ENCODE assay signal across 20 cellular contexts in genomic region chr9:126620478-126620877, GRCh38. TPM values are rescaled to one million over a fixed set of nuclear protein-coding genes. Genes with fewer than 3 reads are reported as not detected.
"Had no signal": no experiment of that assay in that cellular context is flagged by ENCODE, and none has a peak within 500 bp of the region (broad histone marks: within the 10 kb centered on the region; RNA-seq: fewer than 3 reads in every experiment).

No MANE protein-coding gene starts in this region.

- H3K36me3 ChIP-seq: heart left ventricle, left ventricle myocardium inferior, lower lobe of right lung, right lobe of liver, tibial artery had no signal

- H3K4me3 ChIP-seq: coronary artery, heart left ventricle, left ventricle myocardium inferior, lower lobe of right lung, right lobe of liver, tibial artery had no signal

- H3K27ac ChIP-seq: coronary artery, heart left ventricle, left ventricle myocardium inferior, lower lobe of right lung, right lobe of liver, tibial artery had no signal

- ATAC-seq: heart left ventricle; lower lobe of right lung; natural killer cell treated with Interleukin-12 subunit alpha and Interleukin-12 subunit beta and Interleukin-15 and Interleukin-18, amount 100 ng/mL, for 72 hours; right lobe of liver; stimulated activated effector memory CD8-positive, alpha-beta T cell treated with anti-CD3 and anti-CD28 coated beads, Interleukin-12 subunit alpha, Interleukin-12 subunit beta, amount 100 ng/mL, for 72 hours; stimulated activated naive CD8-positive, alpha-beta T cell treated with anti-CD3 and anti-CD28 coated beads, Interleukin-15, Interleukin-2, amounts not matched to agents 100 U/mL and 50 U/mL, for 24 hours had no signal

- H3K9me3 ChIP-seq: heart left ventricle, left ventricle myocardium inferior, lower lobe of right lung, right lobe of liver, tibial artery had no signal

- DNase-seq: cerebellar nuclear complex; effector CD4-positive, alpha-beta T cell; endodermal cell; foreskin melanocyte; heart left ventricle; hippocampal formation; left ventricle myocardium inferior; lower lobe of right lung; mesenchymal stem cell; midbrain; right lobe of liver; stimulated activated CD4-positive, alpha-beta T cell treated with anti-CD3 and anti-CD28 coated beads, Interleukin-4, amount 100 ng/mL, for 1 hour; stimulated activated CD8-positive, alpha-beta memory T cell treated with anti-CD3 and anti-CD28 coated beads, Interleukin-4, amount 100 ng/mL, for 48 hours; stimulated activated naive CD8-positive, alpha-beta T cell treated with anti-CD3 and anti-CD28 coated beads, Interleukin-15, Interleukin-2, amounts not matched to agents 100 U/mL and 50 U/mL, for 24 hours; tibial artery had no signal

RNA-seq across cellular contexts. Expression of gene LMX1B, which starts 6.8 kb away (rescaled TPM):
- total RNA-seq: natural killer cell treated with Interleukin-12 subunit alpha and Interleukin-12 subunit beta and Interleukin-15 and Interleukin-18, amount 100 ng/mL, for 72 hours; right lobe of liver; temporal lobe; ureter had no signal
